In genomic region chr5:144433893-144434292, GRCh38 we compare ENCODE assay signal across 20 cellular contexts.
A peak's percentile ranks its signal among the peaks of the same experiment; 100 is the strongest.
DNase-seq lines count a peak whose midpoint lies in the region; ATAC-seq, FAIRE-seq and TF ChIP-seq lines count a peak whose summit lies in the region.
"Had no signal": no experiment of that assay in that cellular context is flagged by ENCODE, and none has a peak within 500 bp of the region (broad histone marks: within the 10 kb centered on the region; RNA-seq: fewer than 3 reads in every experiment).

No MANE protein-coding gene starts in this region.

- H3K9ac ChIP-seq in SK-N-SH, result no peak overlapping the region

- H3K4me3 ChIP-seq in hepatocyte, result no peak overlapping the region
- no peak overlapping the region for H3K4me3 ChIP-seq in SK-N-SH (ENCODE audit: low read depth in 2 of 2, low read length in 1 of 2)
- H3K4me3 ChIP-seq: Peyer's patch had no signal

- peak overlapping the region; percentile 66 for H3K27ac ChIP-seq in hepatocyte
- no peak overlapping the region for H3K27ac ChIP-seq in SK-N-SH (ENCODE audit: low read depth in 2 of 2, low read length in 1 of 2)
- H3K27ac ChIP-seq: C4-2B, Peyer's patch had no signal

- no peak for TF ChIP-seq RAD21 in SK-N-SH (IDR thresholded peaks at IDR 0.05; ENCODE audit: low read length)

- H3K79me2 ChIP-seq in hepatocyte (no peaks in the 10 kb centered on the region), SK-N-SH (ENCODE audit: insufficient read depth) (no peaks in the 10 kb centered on the region)

- no peaks in the 10 kb centered on the region for H3F3A ChIP-seq in SK-N-SH (replicated peaks; ENCODE audit: insufficient read depth)

- POLR2A ChIA-PET in SK-N-SH (lab: Yijun Ruan, JAX), result no interaction called here

- H2AFZ ChIP-seq in hepatocyte (no peak overlapping the region), SK-N-SH (ENCODE audit: low read depth) (no peak overlapping the region)

- H3K4me2 ChIP-seq in hepatocyte, result no peak overlapping the region
- no peak overlapping the region for H3K4me2 ChIP-seq in SK-N-SH

- H3K9me2 ChIP-seq in hepatocyte (replicated peaks; ENCODE audit: insufficient read depth) (no peaks in the 10 kb centered on the region), SK-N-SH (no peaks in the 10 kb centered on the region)

- H3K27me3 ChIP-seq in hepatocyte (no peaks in the 10 kb centered on the region), SK-N-SH (ENCODE audit: insufficient read depth) (no peaks in the 10 kb centered on the region)
- H3K27me3 ChIP-seq: Peyer's patch had no signal

- TF ChIP-seq EP300 in SK-N-SH (IDR thresholded peaks at IDR 0.05; ENCODE audit: borderline replicate concordance in 1 of 2, low read depth in 1 of 2, low read length in 1 of 2), result no peak

- H3K4me1 ChIP-seq in hepatocyte (ENCODE audit: insufficient read depth) (peaks cover 4% of the 10 kb centered on the region), SK-N-SH (ENCODE audit: control insufficient read depth in 1 of 2, insufficient read depth in 2 of 2, low read depth in 1 of 2, low read length in 1 of 2) (no peaks in the 10 kb centered on the region; a peak in 1 of 4 replicates)
- H3K4me1 ChIP-seq: Peyer's patch had no signal

- H3K36me3 ChIP-seq in hepatocyte (replicated peaks; ENCODE audit: insufficient read depth, low read depth) (no peaks in the 10 kb centered on the region), SK-N-SH (replicated peaks in 1 of 2; ENCODE audit: control insufficient read depth in 1 of 2, insufficient read depth in 2 of 2, low read length in 1 of 2) (no peaks in the 10 kb centered on the region)
- H3K36me3 ChIP-seq: Peyer's patch had no signal

- ATAC-seq in GM21825 (IDR thresholded peaks at IDR 0.05; ENCODE audit: unreplicated experiment), result no peak
- no peak for ATAC-seq in HG02870 (IDR thresholded peaks at IDR 0.05; ENCODE audit: unreplicated experiment)
- ATAC-seq: HCT116 had no signal

- CTCF ChIA-PET in SK-N-SH (lab: Yijun Ruan, JAX), result interaction anchor here (1.9 kb wide), 1 partner anchor 10 kb away, joined by 6 read pairs; no protein-coding TSS in a partner anchor

- H3K9me3 ChIP-seq in hepatocyte (ENCODE audit: low read depth) (no peaks in the 10 kb centered on the region), SK-N-SH (no peaks in the 10 kb centered on the region)
- H3K9me3 ChIP-seq: Peyer's patch had no signal

- WGBS in hepatocyte (ENCODE audit: low lambda C conversion rate, missing lambda C conversion rate), result 53% methylated on average over 3 of the region's 3 CpGs
- WGBS in SK-N-SH (ENCODE audit: low lambda C conversion rate), result 39% methylated on average over 3 of the region's 3 CpGs

- TF ChIP-seq CTCF in D721Med (IDR thresholded peaks at IDR 0.05; ENCODE audit: insufficient read depth, missing control alignments) (no peak), hepatocyte (IDR thresholded peaks at IDR 0.05; ENCODE audit: poor library complexity) (no peak), SK-N-SH (IDR thresholded peaks at IDR 0.05) (no peak)

- no peaks in the 10 kb centered on the region for H4K20me1 ChIP-seq in hepatocyte (ENCODE audit: insufficient read depth, poor library complexity, severe bottlenecking)
- H4K20me1 ChIP-seq in SK-N-SH (ENCODE audit: insufficient read depth), result no peaks in the 10 kb centered on the region

- peak; percentile 97 for FAIRE-seq in D721Med (lab: Jason Lieb, UNC)
- FAIRE-seq: A204.1, GM18507 had no signal

- DNase-seq in D721Med (ENCODE audit: insufficient read length, low spot score), result no peak
- peak; percentile 62 for DNase-seq in NCI-H2107 treated with DMSO at 0.1 percent for 48 hours (lab: John Stamatoyannopoulos, UW; ENCODE audit: unreplicated experiment)
- DNase-seq in hepatocyte (ENCODE audit: low spot score), result peak; percentile 26
- DNase-seq in myocyte (ENCODE audit: low read depth), result peak; percentile 6
- DNase-seq in SK-N-SH, result no peak
- DNase-seq: DMS53, GDM1, GOT3, Karpas-422, NCI-H1436 treated with DMSO at 0.1 percent for 48 hours, NCI-H2029 treated with DMSO at 0.1 percent for 48 hours, NCI-H774, Peyer's patch, T-helper 1 cell had no signal

TF ChIP-seq in SK-N-SH, 30 proteins besides CTCF, POLR2A, EP300 and RAD21:
- no peak for TF ChIP-seq CHD2 (IDR thresholded peaks at IDR 0.05; ENCODE audit: low read length, partially characterized antibody)
- TF ChIP-seq RXRA (IDR thresholded peaks at IDR 0.05; ENCODE audit: borderline replicate concordance, low read depth), result no peak
- TF ChIP-seq, protein P1, sequence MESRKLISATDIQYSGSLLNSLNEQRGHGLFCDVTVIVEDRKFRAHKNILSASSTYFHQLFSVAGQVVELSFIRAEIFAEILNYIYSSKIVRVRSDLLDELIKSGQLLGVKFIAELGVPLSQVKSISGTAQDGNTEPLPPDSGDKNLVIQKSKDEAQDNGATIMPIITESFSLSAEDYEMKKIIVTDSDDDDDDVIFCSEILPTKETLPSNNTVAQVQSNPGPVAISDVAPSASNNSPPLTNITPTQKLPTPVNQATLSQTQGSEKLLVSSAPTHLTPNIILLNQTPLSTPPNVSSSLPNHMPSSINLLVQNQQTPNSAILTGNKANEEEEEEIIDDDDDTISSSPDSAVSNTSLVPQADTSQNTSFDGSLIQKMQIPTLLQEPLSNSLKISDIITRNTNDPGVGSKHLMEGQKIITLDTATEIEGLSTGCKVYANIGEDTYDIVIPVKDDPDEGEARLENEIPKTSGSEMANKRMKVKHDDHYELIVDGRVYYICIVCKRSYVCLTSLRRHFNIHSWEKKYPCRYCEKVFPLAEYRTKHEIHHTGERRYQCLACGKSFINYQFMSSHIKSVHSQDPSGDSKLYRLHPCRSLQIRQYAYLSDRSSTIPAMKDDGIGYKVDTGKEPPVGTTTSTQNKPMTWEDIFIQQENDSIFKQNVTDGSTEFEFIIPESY (IDR thresholded peaks at IDR 0.05; ENCODE audit: borderline replicate concordance, low read depth), result no peak
- no peak for TF ChIP-seq TCF12 (IDR thresholded peaks at IDR 0.05)
- no peak for TF ChIP-seq FOSL2 (IDR thresholded peaks at IDR 0.05; ENCODE audit: borderline replicate concordance, low read depth)
- TF ChIP-seq GATA2 (CRISPR knock-in tag; IDR thresholded peaks at IDR 0.05), result no peak
- TF ChIP-seq, protein P2, sequence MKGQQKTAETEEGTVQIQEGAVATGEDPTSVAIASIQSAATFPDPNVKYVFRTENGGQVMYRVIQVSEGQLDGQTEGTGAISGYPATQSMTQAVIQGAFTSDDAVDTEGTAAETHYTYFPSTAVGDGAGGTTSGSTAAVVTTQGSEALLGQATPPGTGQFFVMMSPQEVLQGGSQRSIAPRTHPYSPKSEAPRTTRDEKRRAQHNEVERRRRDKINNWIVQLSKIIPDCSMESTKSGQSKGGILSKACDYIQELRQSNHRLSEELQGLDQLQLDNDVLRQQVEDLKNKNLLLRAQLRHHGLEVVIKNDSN (IDR thresholded peaks at IDR 0.05; ENCODE audit: borderline replicate concordance, low read depth), result no peak
- no peak for TF ChIP-seq MXI1 (IDR thresholded peaks at IDR 0.05; ENCODE audit: low read depth, low read length)
- TF ChIP-seq ELF1 (IDR thresholded peaks at IDR 0.05), result no peak
- no peak for TF ChIP-seq FOXJ3 (CRISPR knock-in tag; IDR thresholded peaks at IDR 0.05)
- no peak for TF ChIP-seq SMC3 (IDR thresholded peaks at IDR 0.05; ENCODE audit: low read depth, low read length)
- TF ChIP-seq JUND (IDR thresholded peaks at IDR 0.05), result no peak
- TF ChIP-seq PBX3 (IDR thresholded peaks at IDR 0.05), result no peak
- TF ChIP-seq, protein P3, sequence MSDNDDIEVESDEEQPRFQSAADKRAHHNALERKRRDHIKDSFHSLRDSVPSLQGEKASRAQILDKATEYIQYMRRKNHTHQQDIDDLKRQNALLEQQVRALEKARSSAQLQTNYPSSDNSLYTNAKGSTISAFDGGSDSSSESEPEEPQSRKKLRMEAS (IDR thresholded peaks at IDR 0.05; ENCODE audit: low read depth), result no peak
- no peak for TF ChIP-seq GABPA (IDR thresholded peaks at IDR 0.05; ENCODE audit: low read depth)

Comparison
In these comparisons a context has a peak if more than half of its experiments do, and no peak if none do; other contexts are left out.
1. DNase-seq: peak in NCI-H2107 treated with DMSO at 0.1 percent for 48 hours (single experiment), hepatocyte (single experiment) and myocyte (single experiment); none in D721Med (single experiment) and SK-N-SH (single experiment).